17 cellular contexts compared by ENCODE assay signal in genomic region chr6:97726378-97726777, GRCh38.
DNase-seq lines count a peak whose midpoint lies in the region; ATAC-seq, FAIRE-seq and TF ChIP-seq lines count a peak whose summit lies in the region.
"Had no signal": no experiment of that assay in that cellular context is flagged by ENCODE, and none has a peak within 500 bp of the region (broad histone marks: within the 10 kb centered on the region; RNA-seq: fewer than 3 reads in every experiment).

No MANE protein-coding gene starts in this region.

- no peak for TF ChIP-seq CTCF in bronchial epithelial cell (IDR thresholded peaks at IDR 0.05; ENCODE audit: insufficient read depth, low read length, severe bottlenecking)
- peak; percentile 65 for TF ChIP-seq CTCF in neural progenitor cell (IDR thresholded peaks at IDR 0.05)

- H3K9ac ChIP-seq in neural progenitor cell = no peak overlapping the region

- no peaks in the 10 kb centered on the region for H3K9me3 ChIP-seq in neural progenitor cell (ENCODE audit: low read depth)
- H3K9me3 ChIP-seq: body of pancreas, ovary, upper lobe of right lung had no signal

- no peak overlapping the region for H2AFZ ChIP-seq in neural progenitor cell (replicated peaks)

- H3K4me3 ChIP-seq in bronchial epithelial cell (ENCODE audit: low read depth, low read length) = no peak overlapping the region
- no peak overlapping the region for H3K4me3 ChIP-seq in neural progenitor cell
- H3K4me3 ChIP-seq: body of pancreas, ovary, upper lobe of right lung had no signal

- H3K27ac Mint-ChIP-seq in neural progenitor cell = no peak overlapping the region
- H3K27ac Mint-ChIP-seq: activated T-helper 2 cell treated with anti-CD3 and anti-CD28 coated beads, Interferon-gamma antibody, Interleukin-2, Interleukin-4, amounts not matched to agents 10 μg/mL and 5 μg/mL and 100 μg/mL, durations not matched to agents 14 hours and 24 hours and 36 hours; T-helper 17 cell had no signal

- H3K36me3 ChIP-seq in bronchial epithelial cell (ENCODE audit: control insufficient read depth, insufficient read depth, low read length) = no peaks in the 10 kb centered on the region
- no peaks in the 10 kb centered on the region for H3K36me3 ChIP-seq in neural progenitor cell
- H3K36me3 ChIP-seq: ovary, upper lobe of right lung had no signal

- no peaks in the 10 kb centered on the region for H3K27me3 Mint-ChIP-seq in neural progenitor cell (ENCODE audit: insufficient read depth, low read depth)
- H3K27me3 Mint-ChIP-seq: T-helper 17 cell had no signal

- no peak overlapping the region for H3K27ac ChIP-seq in neural progenitor cell
- H3K27ac ChIP-seq in caudate nucleus (ENCODE audit: low read depth, low read length) = no peak overlapping the region
- H3K27ac ChIP-seq: body of pancreas, ovary, upper lobe of right lung had no signal

- peaks cover 18% of the 10 kb centered on the region for H3K4me1 Mint-ChIP-seq in neural progenitor cell
- H3K4me1 Mint-ChIP-seq: T-helper 17 cell had no signal

- H3K27me3 ChIP-seq in bronchial epithelial cell (ENCODE audit: control insufficient read depth, insufficient read depth, low read length) (no peaks in the 10 kb centered on the region), neural progenitor cell (no peaks in the 10 kb centered on the region)
- H3K27me3 ChIP-seq: body of pancreas, ovary, upper lobe of right lung had no signal

- H3F3A ChIP-seq in neural progenitor cell (ENCODE audit: low read depth) = no peaks in the 10 kb centered on the region

- peak; percentile 62 for DNase-seq in NCI-H146 (lab: John Stamatoyannopoulos, UW)
- no peak for DNase-seq in NCI-H146 treated with DMSO at 0.1 percent for 48 hours (lab: John Stamatoyannopoulos, UW; ENCODE audit: unreplicated experiment)
- DNase-seq in NCI-H748 treated with DMSO at 0.1 percent for 48 hours (lab: John Stamatoyannopoulos, UW) = peak; percentile 10
- DNase-seq in bronchial epithelial cell (ENCODE audit: low read depth) = peak; percentile 8
- peak; percentile 69 for DNase-seq in neural progenitor cell (ENCODE audit: low spot score)
- no peak for DNase-seq in caudate nucleus (lab: John Stamatoyannopoulos, UW)
- DNase-seq: body of pancreas, mammary epithelial cell, NCI-H1105, ovary, T-helper 17 cell, upper lobe of right lung had no signal

- no peak for FAIRE-seq in bronchial epithelial cell (lab: Jason Lieb, UNC)
- FAIRE-seq: endometrium, H54 had no signal

- H3K4me1 ChIP-seq in neural progenitor cell = peaks cover 3% of the 10 kb centered on the region
- H3K4me1 ChIP-seq: body of pancreas, upper lobe of right lung had no signal

- no peak overlapping the region for H3K4me3 Mint-ChIP-seq in neural progenitor cell
- H3K4me3 Mint-ChIP-seq: T-helper 17 cell had no signal

- ATAC-seq in GM19463 (IDR thresholded peaks at IDR 0.05; ENCODE audit: unreplicated experiment) = no peak
- ATAC-seq in HG03139 (IDR thresholded peaks at IDR 0.05; ENCODE audit: unreplicated experiment) = no peak
- ATAC-seq: body of pancreas, T-helper 17 cell, upper lobe of right lung had no signal

- no peaks in the 10 kb centered on the region for H3K79me2 ChIP-seq in neural progenitor cell (ENCODE audit: low read depth)

- no peak overlapping the region for H3K4me2 ChIP-seq in neural progenitor cell

- H4K20me1 ChIP-seq in neural progenitor cell (ENCODE audit: low read depth) = no peaks in the 10 kb centered on the region

- H3K36me3 Mint-ChIP-seq in neural progenitor cell = no peaks in the 10 kb centered on the region

- H3K9me3 Mint-ChIP-seq in neural progenitor cell = no peaks in the 10 kb centered on the region
- H3K9me3 Mint-ChIP-seq: activated T-helper 2 cell treated with anti-CD3 and anti-CD28 coated beads, Interferon-gamma antibody, Interleukin-2, Interleukin-4, amounts not matched to agents 10 μg/mL and 5 μg/mL and 100 μg/mL, durations not matched to agents 14 hours and 24 hours and 36 hours had no signal

Comparison
In these comparisons a context has a peak if more than half of its experiments do, and no peak if none do; other contexts are left out.
1. DNase-seq: peak in NCI-H146 (single experiment), NCI-H748 treated with DMSO at 0.1 percent for 48 hours (single experiment), bronchial epithelial cell (single experiment) and neural progenitor cell (single experiment); none in NCI-H146 treated with DMSO at 0.1 percent for 48 hours (single experiment) and caudate nucleus (0 of 61).